21 cellular contexts compared by ENCODE assay signal in genomic region chr4:153089781-153090180, GRCh38.
"Had no signal": no experiment of that assay in that cellular context is flagged by ENCODE, and none has a peak within 500 bp of the region (broad histone marks: within the 10 kb centered on the region; RNA-seq: fewer than 3 reads in every experiment).

No MANE protein-coding gene starts in this region.

- H3K9me3 ChIP-seq: body of pancreas, sigmoid colon, upper lobe of right lung had no signal

- FAIRE-seq: endothelial cell of umbilical vein, frontal cortex, islet of Langerhans had no signal

- H3K4me2 ChIP-seq: smooth muscle cell had no signal

- H3K27ac ChIP-seq: body of pancreas, sigmoid colon, upper lobe of right lung had no signal

- H3K36me3 ChIP-seq: sigmoid colon, upper lobe of right lung had no signal

- DNase-seq: activated CD4-positive, alpha-beta memory T cell treated with anti-CD3 and anti-CD28 coated beads, Interleukin-2, amount 10 ng/mL, durations not matched to agents 7 days and 5 days; activated CD4-positive, alpha-beta T cell treated with anti-CD3 and anti-CD28 coated beads, Interleukin-2, amount 10 ng/mL, durations not matched to agents 24 days and 14 days; activated effector memory CD4-positive, alpha-beta T cell treated with anti-CD3 and anti-CD28 coated beads, Interleukin-2, amount 50 U/mL, for 16 hours; activated naive CD4-positive, alpha-beta T cell treated with anti-CD3 and anti-CD28 coated beads, Interleukin-2, amount 10 ng/mL, durations not matched to agents 7 days and 5 days; activated T-cell treated with anti-CD3 and anti-CD28 coated beads for 4 hours; body of pancreas; dermis blood vessel endothelial cell; effector memory CD8-positive, alpha-beta T cell; left cardiac atrium; nephron progenitor cell; occipital lobe; retina; sigmoid colon; stimulated activated CD4-positive, alpha-beta T cell treated with anti-CD3 and anti-CD28 coated beads, Interleukin-15, amount 100 ng/mL, for 24 hours; stimulated activated CD8-positive, alpha-beta memory T cell treated with anti-CD3 and anti-CD28 coated beads, Interleukin-4, amount 100 ng/mL, for 48 hours; stimulated activated naive B cell treated with anti-CD40 and anti-IgM and Interleukin-4, amounts not matched to agents 10 μg/mL and 1 μg/mL and 100 μg/mL, for 72 hours; upper lobe of right lung had no signal

- H3K27me3 ChIP-seq: body of pancreas, sigmoid colon, upper lobe of right lung had no signal

- H3K4me3 ChIP-seq: body of pancreas, sigmoid colon, smooth muscle cell, upper lobe of right lung had no signal
